In the genomic region with DNA sequence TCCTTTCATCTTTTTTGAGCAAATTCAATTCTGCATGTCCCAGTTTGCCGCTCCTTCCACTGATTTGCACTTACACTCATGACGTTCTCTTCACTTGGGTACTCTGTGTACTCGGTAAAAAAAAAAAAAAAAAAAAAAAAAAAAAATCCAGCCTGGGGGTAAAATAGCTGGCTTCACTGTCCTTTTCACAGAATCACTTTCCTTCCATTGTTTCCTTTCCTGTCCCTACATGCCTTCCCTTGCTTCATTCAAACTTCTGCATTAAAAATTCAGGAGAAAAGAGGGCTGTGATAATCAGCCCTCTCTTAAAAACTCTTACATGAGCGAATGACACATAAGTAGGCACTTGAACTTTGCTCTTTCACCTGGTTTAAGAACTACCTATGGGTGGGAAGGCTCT, we compare ENCODE assay signal across 15 cellular contexts. TPM values are rescaled to one million over a fixed set of nuclear protein-coding genes. Genes with fewer than 3 reads are reported as not detected.
DNase-seq lines count a peak whose midpoint lies in the region; FAIRE-seq and TF ChIP-seq lines count a peak whose summit lies in the region.
"Had no signal": no experiment of that assay in that cellular context is flagged by ENCODE, and none has a peak within 500 bp of the region (broad histone marks: within the 10 kb centered on the region; RNA-seq: fewer than 3 reads in every experiment).

No MANE protein-coding gene starts in this region.

- H3K4me1 ChIP-seq in mesodermal cell (ENCODE audit: control insufficient read depth, insufficient read depth, low read length, poor library complexity, severe bottlenecking), result peaks cover 12% of the 10 kb centered on the region
- H3K4me1 ChIP-seq in esophagus squamous epithelium, result peaks cover 0 to 16% (median 4%) of the 10 kb centered on the region in 3 donors
- H3K4me1 ChIP-seq in neural progenitor cell, result peaks cover 3% of the 10 kb centered on the region

- peaks cover 6% of the 10 kb centered on the region for H3K36me3 Mint-ChIP-seq in neural progenitor cell

- H3K9me3 ChIP-seq in mesodermal cell (ENCODE audit: control insufficient read depth, low read length), result no peaks in the 10 kb centered on the region
- H3K9me3 ChIP-seq in esophagus squamous epithelium, result no peaks in the 10 kb centered on the region
- H3K9me3 ChIP-seq in neural progenitor cell (ENCODE audit: low read depth), result no peaks in the 10 kb centered on the region
- H3K9me3 ChIP-seq: tibial nerve had no signal

- H3K4me3 Mint-ChIP-seq in neural progenitor cell, result no peak overlapping the region
- H3K4me3 Mint-ChIP-seq: CD8-positive, alpha-beta T cell; nephron progenitor cell had no signal

- TF ChIP-seq POLR2A in esophagus squamous epithelium (IDR thresholded peaks at IDR 0.05), result no peak

- no peak for FAIRE-seq in bronchial epithelial cell (lab: Jason Lieb, UNC)
- FAIRE-seq: HTR-8/SVneo had no signal

- intact Hi-C loops in esophagus squamous epithelium (cut with DNase I), result no loop called here
- intact Hi-C loops in head of caudate nucleus (cut with DNase I), result loop anchor here (5.0 kb wide), 1 partner anchor 340 kb away; no protein-coding TSS in a partner anchor

- H3K27ac Mint-ChIP-seq in neural progenitor cell, result no peak overlapping the region
- H3K27ac Mint-ChIP-seq: CD8-positive, alpha-beta T cell; nephron progenitor cell had no signal

- H3F3A ChIP-seq in neural progenitor cell (ENCODE audit: low read depth), result no peaks in the 10 kb centered on the region

- peak; percentile 3 for DNase-seq in NCI-H146 treated with DMSO at 0.1 percent for 48 hours (lab: John Stamatoyannopoulos, UW; ENCODE audit: unreplicated experiment)
- peak; percentile 81 for DNase-seq in bronchial epithelial cell (ENCODE audit: low read depth)
- no peak for DNase-seq in esophagus squamous epithelium (lab: John Stamatoyannopoulos, UW)
- DNase-seq in neural progenitor cell (ENCODE audit: low spot score), result no peak
- no peak for DNase-seq in occipital lobe (lab: John Stamatoyannopoulos, UW)
- no peak for DNase-seq in head of caudate nucleus

- H3K9ac ChIP-seq in neural progenitor cell, result no peak overlapping the region

- no peaks in the 10 kb centered on the region for H3K36me3 ChIP-seq in bronchial epithelial cell (ENCODE audit: control insufficient read depth, insufficient read depth, low read length)
- H3K36me3 ChIP-seq in mesodermal cell (ENCODE audit: control insufficient read depth, insufficient read depth, low read length), result peaks cover 44% of the 10 kb centered on the region
- H3K36me3 ChIP-seq in esophagus squamous epithelium, result peaks cover 0 to 10% (median 0%) of the 10 kb centered on the region in 3 donors
- no peaks in the 10 kb centered on the region for H3K36me3 ChIP-seq in neural progenitor cell

- H3K27ac ChIP-seq in 22Rv1 (peak overlapping the region; percentile 48), mesodermal cell (ENCODE audit: low read depth, low read length, severe bottlenecking) (peak overlapping the region; percentile 55), esophagus squamous epithelium (peak overlapping the region in 2 of 4 donors; percentile 19 to 65), neural progenitor cell (no peak overlapping the region)
- H3K27ac ChIP-seq: tibial nerve had no signal

- H3K27me3 Mint-ChIP-seq in neural progenitor cell (ENCODE audit: insufficient read depth, low read depth), result no peaks in the 10 kb centered on the region

- no peaks in the 10 kb centered on the region for H4K20me1 ChIP-seq in neural progenitor cell (ENCODE audit: low read depth)

- H3K4me1 Mint-ChIP-seq in neural progenitor cell, result peaks cover 5% of the 10 kb centered on the region

- TF ChIP-seq CTCF in 22Rv1 (IDR thresholded peaks at IDR 0.05) (no peak), bronchial epithelial cell (IDR thresholded peaks at IDR 0.05; ENCODE audit: insufficient read depth, low read length, severe bottlenecking) (no peak), esophagus squamous epithelium (IDR thresholded peaks at IDR 0.05) (no peak), neural progenitor cell (IDR thresholded peaks at IDR 0.05) (no peak)

- H3K79me2 ChIP-seq in neural progenitor cell (ENCODE audit: low read depth), result no peaks in the 10 kb centered on the region

- no CpG with 5 or more reads among the region's 4 CpGs for WGBS in mesodermal cell (ENCODE audit: insufficient coverage in 2 of 2), 2 experiments
- 26 to 32% methylated on average over 3 to 4 of the region's 4 CpGs for WGBS in esophagus squamous epithelium, 2 donors

- no peaks in the 10 kb centered on the region for H3K9me3 Mint-ChIP-seq in neural progenitor cell

- H3K4me3 ChIP-seq in bronchial epithelial cell (ENCODE audit: low read depth, low read length), result no peak overlapping the region
- H3K4me3 ChIP-seq in mesodermal cell (ENCODE audit: extremely low read depth, insufficient read depth, low read length, poor library complexity, severe bottlenecking), result no peak overlapping the region
- H3K4me3 ChIP-seq in esophagus squamous epithelium, result no peak overlapping the region
- no peak overlapping the region for H3K4me3 ChIP-seq in neural progenitor cell
- H3K4me3 ChIP-seq: tibial nerve had no signal

- no peak overlapping the region for H3K4me2 ChIP-seq in neural progenitor cell

- H3K27me3 ChIP-seq in bronchial epithelial cell (ENCODE audit: control insufficient read depth, insufficient read depth, low read length), result no peaks in the 10 kb centered on the region
- no peaks in the 10 kb centered on the region for H3K27me3 ChIP-seq in esophagus squamous epithelium
- H3K27me3 ChIP-seq in neural progenitor cell, result no peaks in the 10 kb centered on the region
- H3K27me3 ChIP-seq: tibial nerve had no signal

- no peak overlapping the region for H2AFZ ChIP-seq in neural progenitor cell (replicated peaks)

RNA-seq across cellular contexts. Expression of a gene that starts 8.7 kb away (rescaled TPM):
- total RNA-seq in bronchial epithelial cell (under 0.01 TPM in 1 of 2 replicates, not detected in the other), esophagus squamous epithelium (not detected), neural progenitor cell (ENCODE audit: low replicate concordance) (0.09 and 1.2 TPM in 2 replicates), occipital lobe (not detected)
- polyA plus RNA-seq in mesodermal cell (2013, experiment 1 of 2), result 355 TPM
- polyA plus RNA-seq in mesodermal cell (2013, experiment 2 of 2), result 350 TPM
- total RNA-seq: CD8-positive, alpha-beta T cell; frontal cortex; lower leg skin; T-helper 2 cell treated with Interferon-gamma antibody and Interleukin-4, amounts not matched to agents 100 ng/mL and 5 ng/mL, for 36 hours; tibial nerve had no signal

RNA-seq across cellular contexts. Expression of a gene that starts 40.4 kb away (rescaled TPM):
- 24.1 and 25.0 TPM in 2 replicates for total RNA-seq in bronchial epithelial cell
- polyA plus RNA-seq in mesodermal cell (2013, experiment 1 of 2), result 71.8 TPM
- polyA plus RNA-seq in mesodermal cell (2013, experiment 2 of 2), result 76.2 TPM
- 10 to 100 TPM; 13.6 to 31.4 (median 22.9) TPM for total RNA-seq in esophagus squamous epithelium
- 60.0 and 85.5 TPM in 2 replicates for total RNA-seq in neural progenitor cell (ENCODE audit: low replicate concordance)
- total RNA-seq in occipital lobe, result 85.6 TPM

RNA-seq across cellular contexts. Expression of a gene that starts 54.3 kb away (rescaled TPM):
- total RNA-seq in bronchial epithelial cell (15.5 and 16.3 TPM in 2 replicates), esophagus squamous epithelium (1 to 10 TPM in 2 of 4 donors, under 1 TPM in 2; 0.53 to 2.7 (median 1.2) TPM), neural progenitor cell (ENCODE audit: low replicate concordance) (0.19 TPM in 1 of 2 replicates, not detected in the other), occipital lobe (8.0 TPM)
- polyA plus RNA-seq in mesodermal cell (2013, experiment 1 of 2), result 1.3 TPM
- polyA plus RNA-seq in mesodermal cell (2013, experiment 2 of 2), result 1.7 TPM
- total RNA-seq: CD8-positive, alpha-beta T cell had no signal

Comparison
In these comparisons a context has a peak if more than half of its experiments do, and no peak if none do; other contexts are left out.
1. DNase-seq: peak in NCI-H146 treated with DMSO at 0.1 percent for 48 hours (single experiment) and bronchial epithelial cell (single experiment); none in esophagus squamous epithelium (single experiment), neural progenitor cell (single experiment), occipital lobe (single experiment) and head of caudate nucleus (0 of 42).